8 cellular contexts compared by ENCODE assay signal in the genomic region with DNA sequence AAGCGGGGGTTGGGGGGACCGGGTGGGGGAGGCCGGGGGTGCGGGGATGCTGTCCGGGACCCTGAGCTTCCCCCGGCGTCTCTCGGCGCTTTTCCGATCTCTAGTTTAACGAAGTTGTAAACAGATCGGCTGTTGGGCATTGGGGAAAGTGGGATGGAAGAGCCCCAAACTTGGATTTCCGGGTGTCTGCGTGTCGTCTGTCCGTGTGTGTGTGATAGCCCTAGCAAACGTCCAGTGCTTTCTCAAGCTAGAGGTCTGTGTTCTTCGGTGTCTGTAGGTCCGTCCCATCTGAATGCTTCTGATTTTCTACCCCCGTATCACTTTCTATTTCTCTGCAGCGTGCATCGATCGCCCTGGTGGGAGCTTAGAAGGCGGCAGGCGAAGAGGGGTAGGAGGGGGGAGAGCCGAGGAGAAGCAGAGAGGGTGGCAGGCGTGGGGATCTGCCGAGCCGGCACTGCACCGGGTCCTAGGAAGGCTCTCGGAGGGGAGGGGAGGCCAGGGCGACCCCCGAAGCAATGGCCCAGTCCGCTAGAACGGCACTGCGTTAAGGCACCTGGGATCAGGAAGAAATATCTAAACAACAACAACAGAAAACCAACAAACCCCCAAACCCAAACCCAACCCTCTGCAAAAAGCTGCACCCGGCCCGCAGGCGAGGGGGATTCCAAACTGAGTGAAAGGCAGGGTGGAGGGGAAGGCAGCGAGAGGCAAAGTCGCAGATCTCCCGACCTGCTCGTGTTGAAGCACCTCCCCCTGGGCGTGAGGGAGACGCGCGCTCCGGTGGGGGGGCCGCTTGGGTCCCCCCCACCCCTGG. TPM values are rescaled to one million over a fixed set of nuclear protein-coding genes. Genes with fewer than 3 reads are reported as not detected.
DNase-seq lines count a peak whose midpoint lies in the region; ATAC-seq, FAIRE-seq and TF ChIP-seq lines count a peak whose summit lies in the region.

No MANE protein-coding gene starts in this region.

- peak overlapping the region; percentile 29 for H3K4me3 ChIP-seq in cardiac muscle cell
- peak overlapping the region; percentile 83 for H3K4me3 ChIP-seq in adipocyte (ENCODE audit: low read length)
- 0 out of 6 replicates have a peak overlapping the region, but pooled peaks of 1 of the 3 experiments have one; percentile 10 for H3K4me3 ChIP-seq in HepG2 (replicated peaks in 1 of 3; ENCODE audit: insufficient read depth in 1 of 3, low read depth in 2 of 3, low read length in 3 of 3)
- peak overlapping the region; percentile 18 to 48 (median 36) for H3K4me3 ChIP-seq in tibial nerve

- no peak for ATAC-seq in HepG2
- ATAC-seq in GM18517 (IDR thresholded peaks at IDR 0.05; ENCODE audit: unreplicated experiment): no peak
- no peak for ATAC-seq in HG03135 (IDR thresholded peaks at IDR 0.05; ENCODE audit: unreplicated experiment)

- H3K79me2 ChIP-seq in HepG2 (ENCODE audit: insufficient read depth, low read length): no peaks in the 10 kb centered on the region

- no TSS peak for BruUV-seq in HepG2 (replicated peaks; lab: Mats Ljungman, UMichigan)

- POLR2A ChIA-PET in HepG2 (lab: Yijun Ruan, JAX): no interaction called here

- no peak for TF ChIP-seq EP300 in HepG2 (IDR thresholded peaks at IDR 0.05; ENCODE audit: low read depth in 2 of 2, low read length in 2 of 2)
- TF ChIP-seq EP300 in HepG2 (CRISPR knock-in tag; IDR thresholded peaks at IDR 0.05; ENCODE audit: borderline replicate concordance): no peak
- no peak for TF ChIP-seq EP300 in tibial nerve (IDR thresholded peaks at IDR 0.05)

- H3K9me3 ChIP-seq in cardiac muscle cell (ENCODE audit: low read depth) (no peaks in the 10 kb centered on the region), adipocyte (ENCODE audit: control insufficient read depth, low read length) (no peaks in the 10 kb centered on the region), HepG2 (ENCODE audit: low read length) (no peaks in the 10 kb centered on the region), tibial nerve (no peaks in the 10 kb centered on the region)

- no peaks in the 10 kb centered on the region for H4K20me1 ChIP-seq in HepG2 (ENCODE audit: insufficient read depth, low read length)

- TF ChIP-seq CTCF in cardiac muscle cell (IDR thresholded peaks at IDR 0.05; ENCODE audit: low read depth, low read length): no peak
- no peak for TF ChIP-seq CTCF in HepG2 (CRISPR knock-in tag; IDR thresholded peaks at IDR 0.05)
- TF ChIP-seq CTCF in tibial nerve (IDR thresholded peaks at IDR 0.05): no peak

- H3K27ac ChIP-seq in cardiac muscle cell: no peak overlapping the region
- no peak overlapping the region for H3K27ac ChIP-seq in HepG2 (ENCODE audit: extremely low read length, insufficient read depth, low read length)
- peak overlapping the region in 1 of 4 donors; percentile 20 for H3K27ac ChIP-seq in tibial nerve

- H3K4me2 ChIP-seq in HepG2 (ENCODE audit: low read depth, low read length): no peak overlapping the region

- intact Hi-C loops in cardiac septum (cut with DNase I): no loop called here
- intact Hi-C loops in HepG2 (cut with micrococcal nuclease; ENCODE audit: unreplicated experiment): no loop called here

- DNase-seq in cardiac muscle cell (ENCODE audit: low read depth in 1 of 2, low spot score in 1 of 2): no peak
- no peak for DNase-seq in cardiac septum (ENCODE audit: low spot score)
- DNase-seq in adipocyte (ENCODE audit: low read depth): peak; percentile 11
- DNase-seq in HepG2 (ENCODE audit: low spot score): no peak
- DNase-seq in tibial nerve (ENCODE audit: low spot score in 2 of 2): no peak
- no peak for DNase-seq in NK-92 (lab: John Stamatoyannopoulos, UW; ENCODE audit: unreplicated experiment)

- H3K9ac ChIP-seq in adipocyte (ENCODE audit: low read length): peak overlapping the region; percentile 68
- no peak overlapping the region for H3K9ac ChIP-seq in HepG2 (ENCODE audit: insufficient read depth, low read depth, low read length)

- H3K4me1 ChIP-seq in cardiac muscle cell (ENCODE audit: low read depth): no peaks in the 10 kb centered on the region
- peaks cover 9% of the 10 kb centered on the region for H3K4me1 ChIP-seq in adipocyte (ENCODE audit: control insufficient read depth, insufficient read depth, low read length)
- no peaks in the 10 kb centered on the region for H3K4me1 ChIP-seq in HepG2 (ENCODE audit: insufficient read depth, low read length)
- H3K4me1 ChIP-seq in tibial nerve: peaks cover 0 to 29% (median 16%) of the 10 kb centered on the region in 4 donors

- H2AFZ ChIP-seq in HepG2 (ENCODE audit: low read length): no peak overlapping the region

- peaks cover 99% of the 10 kb centered on the region for H3K27me3 ChIP-seq in cardiac muscle cell
- H3K27me3 ChIP-seq in adipocyte (replicated peaks; ENCODE audit: control insufficient read depth, insufficient read depth, low read length): peaks cover 10% of the 10 kb centered on the region
- peaks cover 7 to 61% of the 10 kb centered on the region in 2 experiments; a peak in 4 of 5 replicates for H3K27me3 ChIP-seq in HepG2 (ENCODE audit: control insufficient read depth in 1 of 2, insufficient read depth in 2 of 2, low read length in 2 of 2)
- H3K27me3 ChIP-seq in tibial nerve: peaks cover 0 to 71% of the 10 kb centered on the region in 2 donors

- no peak for TF ChIP-seq RAD21 in HepG2 (CRISPR knock-in tag; IDR thresholded peaks at IDR 0.05)

- CTCF ChIA-PET in HepG2 (lab: Yijun Ruan, JAX; ENCODE audit: low intra/inter-chr PET ratio, low total read pairs): no interaction called here

- no peak for FAIRE-seq in HepG2 (lab: Jason Lieb, UNC)

- in situ Hi-C loops in HepG2 (cut with HindIII; ENCODE audit: extremely low pct_ligation_motif_present, low pct_unique_long_range_greater_than_20kb): no loop called here

- TF ChIP-seq POLR2A in HepG2 (IDR thresholded peaks at IDR 0.05; ENCODE audit: insufficient read depth in 1 of 2, low read depth in 2 of 2, low read length in 2 of 2): no peak
- no peak for TF ChIP-seq POLR2A in tibial nerve (IDR thresholded peaks at IDR 0.05)

- WGBS in HepG2 (ENCODE audit: low lambda C conversion rate): 22% methylated on average over 18 of the region's 49 CpGs
- WGBS in tibial nerve, 2 donors: 1 to 2% methylated on average over 42 to 49 of the region's 49 CpGs

- H3K36me3 ChIP-seq in cardiac muscle cell: no peaks in the 10 kb centered on the region
- no peaks in the 10 kb centered on the region for H3K36me3 ChIP-seq in adipocyte (ENCODE audit: control insufficient read depth, insufficient read depth, low read length, severe bottlenecking)
- no peaks in the 10 kb centered on the region for H3K36me3 ChIP-seq in HepG2 (replicated peaks in 1 of 2; ENCODE audit: control insufficient read depth in 1 of 2, insufficient read depth in 2 of 2, low read length in 2 of 2)
- H3K36me3 ChIP-seq in tibial nerve: no peaks in the 10 kb centered on the region

TF ChIP-seq in HepG2, 621 proteins besides CTCF, POLR2A, EP300 and RAD21:
- TF ChIP-seq EZH2 (conservative IDR thresholded peaks at IDR 0.05; ENCODE audit: low read depth, low read length) (peak; percentile 14), HOXA9 (CRISPR knock-in tag; IDR thresholded peaks at IDR 0.05; ENCODE audit: borderline replicate concordance) (no peak)

RNA-seq across cellular contexts. Expression of gene KCNA1, which starts 1.0 kb away (rescaled TPM):
- 0.07 and 0.18 TPM in 2 replicates for total RNA-seq in cardiac muscle cell
- polyA plus RNA-seq in cardiac muscle cell: not detected in 2 replicates
- total RNA-seq in cardiac septum: 0.13 TPM
- not detected in 2 replicates for total RNA-seq in HepG2 (2016; rRNA removed; fragmentation: Illumina TruSeq; extraction: Trizol)
- not detected in 2 replicates for total RNA-seq in HepG2 (2016; cell fraction: cytosol; rRNA removed; fragmentation: Illumina TruSeq; extraction: Trizol; ENCODE audit: low read depth)
- total RNA-seq in HepG2 (2016; cell fraction: insoluble cytoplasmic fraction; rRNA removed; fragmentation: Illumina TruSeq; extraction: Trizol): not detected in 2 replicates
- not detected in 2 replicates for total RNA-seq in HepG2 (2016; cell fraction: membrane; rRNA removed; fragmentation: Illumina TruSeq; extraction: Trizol)
- total RNA-seq in HepG2 (2016; cell fraction: nucleus; rRNA removed; fragmentation: Illumina TruSeq; extraction: Trizol): not detected in 2 replicates
- polyA plus RNA-seq in HepG2 (2011; rRNA removed): not detected in 2 replicates
- not detected in 2 replicates for polyA plus RNA-seq in HepG2 (2011; cell fraction: cytosol; rRNA removed)
- polyA plus RNA-seq in HepG2 (2011; cell fraction: nucleus; rRNA removed): not detected in 2 replicates
- not detected in 2 replicates for polyA plus RNA-seq in HepG2 (2012)
- polyA plus RNA-seq in HepG2 (2016; cell fraction: cytosol; fragmentation: Illumina TruSeq; extraction: Trizol; ENCODE audit: low read depth): not detected in 2 replicates
- not detected in 2 replicates for polyA plus RNA-seq in HepG2 (2016; cell fraction: insoluble cytoplasmic fraction; fragmentation: Illumina TruSeq; extraction: Trizol; ENCODE audit: low read depth)
- not detected in 2 replicates for polyA plus RNA-seq in HepG2 (2016; cell fraction: membrane; fragmentation: Illumina TruSeq; extraction: Trizol; ENCODE audit: low read depth)
- polyA plus RNA-seq in HepG2 (2016; cell fraction: nucleus; fragmentation: Illumina TruSeq; extraction: Trizol; ENCODE audit: insufficient read depth, low read depth): not detected in 2 replicates
- polyA minus RNA-seq in HepG2 (2011; rRNA and poly(A)+ RNA removed; ENCODE audit: low replicate concordance): not detected in 2 replicates
- polyA minus RNA-seq in HepG2 (2011; cell fraction: cytosol; rRNA and poly(A)+ RNA removed): not detected in 2 replicates
- not detected in 2 replicates for polyA minus RNA-seq in HepG2 (2011; cell fraction: nucleus; rRNA and poly(A)+ RNA removed)
- total RNA-seq in tibial nerve: 10 to 100 TPM in 1 of 4 donors, 1 to 10 TPM in 3; 1.2 to 12.8 (median 4.8) TPM
